Comparison of ENCODE assay signal across 8 cellular contexts in the genomic region with DNA sequence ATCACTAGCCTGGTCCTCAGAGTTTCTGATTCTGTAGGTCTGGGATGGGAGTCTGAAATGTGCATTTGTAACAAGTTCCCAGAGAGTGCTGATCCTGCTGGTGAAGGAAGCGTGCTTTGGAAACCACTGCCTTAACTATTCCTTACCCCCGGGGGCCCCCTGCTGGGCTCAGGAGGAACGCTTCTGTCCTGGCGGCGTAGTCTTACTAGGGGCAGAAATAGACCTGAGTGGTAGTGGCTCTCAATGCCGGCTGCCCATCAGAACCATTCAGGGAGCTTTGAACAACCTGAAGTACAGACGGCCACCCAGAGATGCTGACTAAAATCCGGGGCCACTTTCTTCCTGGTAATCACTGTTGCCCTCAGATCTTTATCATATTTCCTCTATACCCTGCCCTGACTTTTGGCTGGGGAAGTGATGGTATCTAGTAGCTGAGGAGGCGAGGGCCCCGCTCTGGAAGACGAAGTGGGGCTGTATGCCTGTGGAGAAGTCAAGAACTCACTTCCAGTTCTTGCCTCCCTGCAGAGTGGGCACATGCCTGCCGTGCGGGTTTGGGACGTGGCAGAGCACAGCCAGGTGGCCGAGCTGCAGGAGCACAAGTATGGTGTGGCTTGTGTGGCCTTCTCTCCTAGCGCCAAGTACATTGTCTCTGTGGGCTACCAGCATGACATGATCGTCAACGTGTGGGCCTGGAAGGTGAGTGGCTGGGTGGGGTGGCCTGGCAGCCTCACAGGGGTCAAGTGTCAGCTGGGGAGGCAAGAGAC.
A peak's percentile ranks its signal among the peaks of the same experiment; 100 is the strongest.
DNase-seq lines count a peak whose midpoint lies in the region; ATAC-seq and TF ChIP-seq lines count a peak whose summit lies in the region.

No MANE protein-coding gene starts in this region.

- TF ChIP-seq CTCF in AG10803 (conservative IDR thresholded peaks at IDR 0.05; ENCODE audit: low read length): peak; percentile 93
- peak; percentile 81 for TF ChIP-seq CTCF in GM20000 (IDR thresholded peaks at IDR 0.05; ENCODE audit: extremely low read depth, missing control alignments)

- ATAC-seq in activated CD4-positive, CD25-positive, alpha-beta regulatory T cell treated with anti-CD3 and anti-CD28 coated beads, Interleukin-2, amount 50 U/mL, for 24 hours: peak; percentile 86 to 88
- no peak for ATAC-seq in GM18873 (IDR thresholded peaks at IDR 0.05; ENCODE audit: low FRiP score, unreplicated experiment)

- no peak overlapping the region for H3K4me3 ChIP-seq in AG10803 (ENCODE audit: low read length)

- H3K27ac ChIP-seq in caudate nucleus (ENCODE audit: low read depth, low read length): no peak overlapping the region

- DNase-seq in AG10803 (ENCODE audit: low read depth): peak; percentile 82
- DNase-seq in GM20000 (ENCODE audit: low spot score): peak; percentile 80
- peak; percentile 68 for DNase-seq in NCI-H2171 treated with DMSO at 0.1 percent for 48 hours (lab: John Stamatoyannopoulos, UW)
- DNase-seq in caudate nucleus (lab: John Stamatoyannopoulos, UW): peak in 57 of 61 donors; percentile 19 to 92 (median 65)
- peak; percentile 83 for DNase-seq in kidney tubule cell (ENCODE audit: low spot score)
- DNase-seq in stimulated activated CD4-positive, alpha-beta T cell treated with anti-CD3 and anti-CD28 coated beads, Interleukin-2, amount 100 ng/mL, for 48 hours: peak; percentile 60 to 66
